ENCODE assay signal across 24 cellular contexts in the genomic region with DNA sequence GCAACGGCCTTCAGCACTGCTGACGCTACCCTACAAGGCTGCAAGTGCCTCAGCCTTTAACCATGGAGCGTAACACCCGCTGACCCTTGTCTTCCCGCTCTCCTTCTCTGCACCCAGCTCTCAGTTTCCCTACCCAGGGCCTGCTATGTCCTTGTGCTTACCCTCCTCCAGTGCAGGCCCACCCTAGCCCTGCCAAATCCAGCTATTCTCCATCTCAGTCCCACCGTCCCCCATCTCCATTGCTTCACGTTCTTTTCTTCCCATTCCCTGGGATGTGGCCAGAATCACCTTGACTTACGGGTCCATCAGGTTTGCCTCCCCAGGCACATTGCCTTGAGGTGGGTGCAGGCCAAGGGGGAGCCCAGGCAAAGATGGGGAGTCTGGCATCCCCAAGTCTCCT.
"Had no signal": no experiment of that assay in that cellular context is flagged by ENCODE, and none has a peak within 500 bp of the region (broad histone marks: within the 10 kb centered on the region; RNA-seq: fewer than 3 reads in every experiment).

No MANE protein-coding gene starts in this region.

- H3K4me3 ChIP-seq: ascending aorta, cardiac muscle cell, thoracic aorta, vagina had no signal

- H3K9me3 Mint-ChIP-seq: brain; effector memory CD8-positive, alpha-beta T cell; natural killer cell; stimulated activated naive CD8-positive, alpha-beta T cell treated with anti-CD3 and anti-CD28 coated beads, Interleukin-15, Interleukin-2, amounts not matched to agents 100 ng/mL and 50 ng/mL, for 24 hours; type B pancreatic cell had no signal

- H3K4me1 ChIP-seq: ascending aorta, vagina had no signal

- H3K27ac ChIP-seq: ascending aorta, cardiac muscle cell, thoracic aorta, vagina had no signal

- H3K4me1 Mint-ChIP-seq: natural killer cell had no signal

- H3K36me3 ChIP-seq: ascending aorta, cardiac muscle cell, thoracic aorta, vagina had no signal

- H3K4me3 Mint-ChIP-seq: activated naive CD8-positive, alpha-beta T cell; brain; effector memory CD8-positive, alpha-beta T cell; natural killer cell; stimulated activated naive CD8-positive, alpha-beta T cell treated with anti-CD3 and anti-CD28 coated beads, Interleukin-15, Interleukin-2, amounts not matched to agents 100 ng/mL and 50 ng/mL, for 24 hours; type B pancreatic cell had no signal

- H3K36me3 Mint-ChIP-seq: activated naive CD8-positive, alpha-beta T cell; brain; natural killer cell; type B pancreatic cell had no signal

- DNase-seq: activated CD4-positive, alpha-beta T cell treated with anti-CD3 and anti-CD28 coated beads for 48 hours; activated CD4-positive, alpha-beta T cell treated with anti-CD3 and anti-CD28 coated beads, Interleukin-2, amount 50 U/mL, for 48 hours; activated CD8-positive, alpha-beta memory T cell treated with anti-CD3 and anti-CD28 coated beads for 24 hours; activated effector memory CD4-positive, alpha-beta T cell treated with Interleukin-2 at 50 U/mL for 16 hours; activated naive CD4-positive, alpha-beta T cell treated with Interleukin-2 at 50 U/mL for 16 hours; cortex of kidney; effector memory CD8-positive, alpha-beta T cell; foreskin fibroblast; hippocampal formation; kidney; natural killer cell; posterior cingulate gyrus; right cardiac atrium; stimulated activated CD4-positive, alpha-beta T cell treated with anti-CD3 and anti-CD28 coated beads, Interleukin-2, amount 100 ng/mL, for 48 hours; T-helper 1 cell had no signal

- H3K9me3 ChIP-seq: ascending aorta, thoracic aorta, vagina had no signal

- H3K27me3 ChIP-seq: ascending aorta, vagina had no signal

- ATAC-seq: activated CD4-positive, CD25-positive, alpha-beta regulatory T cell treated with anti-CD3 and anti-CD28 coated beads, Interleukin-2, amount 50 U/mL, for 24 hours; effector memory CD8-positive, alpha-beta T cell; natural killer cell; right cardiac atrium had no signal

- H3K27ac Mint-ChIP-seq: activated naive CD8-positive, alpha-beta T cell; brain; effector memory CD8-positive, alpha-beta T cell; natural killer cell; stimulated activated naive CD8-positive, alpha-beta T cell treated with anti-CD3 and anti-CD28 coated beads, Interleukin-15, Interleukin-2, amounts not matched to agents 100 ng/mL and 50 ng/mL, for 24 hours; type B pancreatic cell had no signal

- H3K27me3 Mint-ChIP-seq: activated naive CD8-positive, alpha-beta T cell had no signal
